Comparison of ENCODE assay signal across 10 cellular contexts in the genomic region with DNA sequence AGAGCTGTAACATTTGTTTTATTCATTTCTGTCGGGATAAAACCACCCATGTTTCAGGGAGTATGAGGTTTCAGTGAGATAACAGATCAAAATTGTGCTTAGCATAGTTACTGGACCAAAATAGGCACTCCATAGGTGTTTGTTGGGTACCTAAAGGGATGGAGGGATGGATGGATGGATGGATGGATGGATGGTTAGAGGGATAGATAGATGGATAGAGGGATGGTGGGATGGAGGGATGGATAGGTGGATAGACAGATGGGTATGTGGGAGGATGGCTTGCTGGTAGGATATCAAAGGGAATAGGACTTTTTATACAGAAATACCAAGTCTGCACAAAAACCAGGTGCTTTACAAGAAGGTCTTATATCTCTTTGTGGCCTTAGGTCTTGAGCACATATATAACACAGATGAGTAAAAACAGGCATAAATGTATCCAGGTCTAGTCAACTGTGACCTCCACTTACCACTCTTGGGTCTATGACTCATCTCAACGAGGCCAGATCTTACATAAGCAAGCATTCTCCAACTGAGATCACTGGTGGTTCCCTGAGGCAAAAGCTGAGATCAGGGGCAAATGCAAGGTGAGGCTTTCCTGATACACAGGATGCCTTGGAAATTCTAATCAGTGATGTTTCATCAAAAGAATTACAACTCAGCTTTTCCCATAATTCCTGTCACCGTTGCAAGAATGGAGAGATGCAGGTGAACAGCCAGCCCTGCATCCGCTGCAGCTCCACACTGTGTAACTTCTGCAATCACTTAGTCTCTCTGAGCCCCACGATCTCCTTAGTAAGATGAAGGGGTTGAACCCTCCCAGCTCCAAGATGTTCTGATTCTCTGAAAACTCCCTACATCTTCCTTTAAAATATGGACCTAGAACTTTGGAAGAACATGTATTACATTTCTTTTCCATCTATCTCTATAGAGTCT. TPM values are rescaled to one million over a fixed set of nuclear protein-coding genes. Genes with fewer than 3 reads are reported as not detected.
DNase-seq lines count a peak whose midpoint lies in the region; ATAC-seq and TF ChIP-seq lines count a peak whose summit lies in the region.
"Had no signal": no experiment of that assay in that cellular context is flagged by ENCODE, and none has a peak within 500 bp of the region (broad histone marks: within the 10 kb centered on the region; RNA-seq: fewer than 3 reads in every experiment).

No MANE protein-coding gene starts in this region.

- H3K27me3 ChIP-seq in gastroesophageal sphincter (peaks cover 17% of the 10 kb centered on the region), Peyer's patch (no peaks in the 10 kb centered on the region)

- TF ChIP-seq CTCF in epithelial cell of proximal tubule (conservative IDR thresholded peaks at IDR 0.05; ENCODE audit: low read depth, low read length) (no peak), gastroesophageal sphincter (IDR thresholded peaks at IDR 0.05) (no peak), Peyer's patch (IDR thresholded peaks at IDR 0.05) (no peak)

- ATAC-seq in GM18499 (IDR thresholded peaks at IDR 0.05; ENCODE audit: insufficient read depth, unreplicated experiment) (peak; percentile 49), GM21717 (IDR thresholded peaks at IDR 0.05; ENCODE audit: unreplicated experiment) (peak; percentile 52), gastroesophageal sphincter (no peak)

- peak; percentile 20 for DNase-seq in LHCN-M2 (ENCODE audit: low read depth)
- DNase-seq in epithelial cell of proximal tubule (ENCODE audit: low read depth), result peak; percentile 77
- DNase-seq in KG1 (lab: John Stamatoyannopoulos, UW), result no peak
- no peak for DNase-seq in NCI-H146 treated with DMSO at 0.1 percent for 48 hours (lab: John Stamatoyannopoulos, UW; ENCODE audit: unreplicated experiment)
- DNase-seq in Peyer's patch, result no peak
- DNase-seq: lower lobe of right lung had no signal

- peaks cover 0 to under 1% of the 10 kb centered on the region in 2 donors for H3K36me3 ChIP-seq in gastroesophageal sphincter
- no peaks in the 10 kb centered on the region for H3K36me3 ChIP-seq in Peyer's patch

- H3K9me3 ChIP-seq in gastroesophageal sphincter (no peaks in the 10 kb centered on the region), Peyer's patch (no peaks in the 10 kb centered on the region)
- H3K9me3 ChIP-seq: lower lobe of right lung had no signal

- H3K4me1 ChIP-seq in gastroesophageal sphincter (no peaks in the 10 kb centered on the region), Peyer's patch (peaks cover 0 to 4% (median 0%) of the 10 kb centered on the region in 4 donors)

- no peak for TF ChIP-seq EP300 in gastroesophageal sphincter (IDR thresholded peaks at IDR 0.05)

- H3K4me3 ChIP-seq in epithelial cell of proximal tubule (ENCODE audit: low read depth, low read length), result no peak overlapping the region
- no peak overlapping the region for H3K4me3 ChIP-seq in gastroesophageal sphincter
- no peak overlapping the region for H3K4me3 ChIP-seq in Peyer's patch
- H3K4me3 ChIP-seq: lower lobe of right lung, SK-N-MC had no signal

- TF ChIP-seq POLR2A in gastroesophageal sphincter (IDR thresholded peaks at IDR 0.05) (no peak), Peyer's patch (IDR thresholded peaks at IDR 0.05) (no peak)

- H3K27ac ChIP-seq in gastroesophageal sphincter, result no peak overlapping the region
- no peak overlapping the region for H3K27ac ChIP-seq in Peyer's patch
- H3K27ac ChIP-seq: lower lobe of right lung, SK-N-MC had no signal

- 0 to 62% methylated on average over 1 to 5 of the region's 5 CpGs for WGBS in gastroesophageal sphincter (ENCODE audit: low coverage in 1 of 2), 2 donors

RNA-seq across cellular contexts. Expression of gene PTAFR, which starts 32.0 kb away (rescaled TPM):
- total RNA-seq in LHCN-M2 (2014; rRNA removed) (under 0.01 TPM in 1 of 2 replicates, not detected in the other), epithelial cell of proximal tubule (2.7 and 4.9 TPM in 2 replicates), gastroesophageal sphincter (1 to 10 TPM; 3.3 to 8.8 (median 4.9) TPM), Peyer's patch (1 to 10 TPM in 3 of 4 donors, under 1 TPM in 1; 0.53 to 1.8 (median 1.7) TPM)
- 0.02 TPM for polyA plus RNA-seq in LHCN-M2 (2012)

RNA-seq across cellular contexts. Expression of gene EYA3, which starts 56.1 kb away (rescaled TPM):
- total RNA-seq in LHCN-M2 (2014; rRNA removed), result 14.3 and 15.2 TPM in 2 replicates
- polyA plus RNA-seq in LHCN-M2 (2012), result 5.9 TPM
- total RNA-seq in epithelial cell of proximal tubule, result 18.1 and 22.2 TPM in 2 replicates
- 10 to 100 TPM in 1 of 4 donors, 1 to 10 TPM in 3; 8.4 to 14.5 (median 9.6) TPM for total RNA-seq in gastroesophageal sphincter
- total RNA-seq in Peyer's patch, result 10 to 100 TPM; 17.1 to 32.2 (median 23.4) TPM

Comparison
In these comparisons a context has a peak if more than half of its experiments do, and no peak if none do; other contexts are left out.
1. DNase-seq: peak in LHCN-M2 (single experiment) and epithelial cell of proximal tubule (single experiment); none in KG1 (single experiment), NCI-H146 treated with DMSO at 0.1 percent for 48 hours (single experiment) and Peyer's patch (0 of 3).